In genomic region chr5:90119531-90119940, GRCh38 we compare ENCODE assay signal across 27 cellular contexts.
DNase-seq lines count a peak whose midpoint lies in the region; ATAC-seq and TF ChIP-seq lines count a peak whose summit lies in the region.
"Had no signal": no experiment of that assay in that cellular context is flagged by ENCODE, and none has a peak within 500 bp of the region (broad histone marks: within the 10 kb centered on the region; RNA-seq: fewer than 3 reads in every experiment).

No MANE protein-coding gene starts in this region.

- H3K4me3 ChIP-seq in A673 (ENCODE audit: low read depth, low read length, poor library complexity, severe bottlenecking) = no peak overlapping the region
- no peak overlapping the region for H3K4me3 ChIP-seq in left lung
- no peak overlapping the region for H3K4me3 ChIP-seq in lower leg skin (ENCODE audit: low read depth, poor library complexity, severe bottlenecking)
- H3K4me3 ChIP-seq: ascending aorta, HAP-1, heart right ventricle, prostate gland, thoracic aorta had no signal

- H3K27ac ChIP-seq in A673 (ENCODE audit: low read depth, low read length, poor library complexity, severe bottlenecking) (no peak overlapping the region), left lung (no peak overlapping the region)
- H3K27ac ChIP-seq: ascending aorta, heart right ventricle, prostate gland, thoracic aorta had no signal

- CTCF ChIA-PET in A673 (lab: Charles Lee) = no interaction called here
- CTCF ChIA-PET in activated CD4-positive, alpha-beta T cell treated with anti-CD3 and anti-CD28 coated beads for 36 hours (lab: Charles Lee) = interaction anchor here (0.6 to 0.7 kb wide), 2 partner anchors 143 to 1375 kb away, joined by 3 read pairs; no protein-coding TSS in a partner anchor

- no peaks in the 10 kb centered on the region for H3K9me3 ChIP-seq in A673 (ENCODE audit: low read depth, low read length, poor library complexity, severe bottlenecking)
- H3K9me3 ChIP-seq in left lung = no peaks in the 10 kb centered on the region
- H3K9me3 ChIP-seq: ascending aorta, Caco-2, HAP-1, heart right ventricle, prostate gland, thoracic aorta had no signal

- peaks cover 29% of the 10 kb centered on the region for H3K4me1 Mint-ChIP-seq in chondrocyte (ENCODE audit: low read depth)
- H3K4me1 Mint-ChIP-seq in activated CD4-positive, alpha-beta T cell treated with anti-CD3 and anti-CD28 coated beads for 36 hours = no peaks in the 10 kb centered on the region
- H3K4me1 Mint-ChIP-seq: neural crest cell had no signal

- TF ChIP-seq CTCF in A673 (conservative IDR thresholded peaks at IDR 0.05; ENCODE audit: low read depth, low read length) = no peak
- TF ChIP-seq CTCF in chondrocyte (IDR thresholded peaks at IDR 0.05) = no peak
- no peak for TF ChIP-seq CTCF in left lung (IDR thresholded peaks at IDR 0.05)
- no peak for TF ChIP-seq CTCF in lower leg skin (IDR thresholded peaks at IDR 0.05)

- ATAC-seq in left lung (peak; percentile 26), HG03354 (IDR thresholded peaks at IDR 0.05; ENCODE audit: poor library complexity, severe bottlenecking, unreplicated experiment) (no peak)
- no peak for ATAC-seq in activated CD4-positive, alpha-beta T cell treated with anti-CD3 and anti-CD28 coated beads for 36 hours
- ATAC-seq: heart right ventricle; sciatic nerve; stimulated activated naive CD8-positive, alpha-beta T cell treated with anti-CD3 and anti-CD28 coated beads, Interleukin-15, Interleukin-2, amounts not matched to agents 100 U/mL and 50 U/mL, for 24 hours had no signal

- peaks cover 9% of the 10 kb centered on the region for H3K9me3 Mint-ChIP-seq in chondrocyte (ENCODE audit: low read depth)
- no peaks in the 10 kb centered on the region for H3K9me3 Mint-ChIP-seq in activated CD4-positive, alpha-beta T cell treated with anti-CD3 and anti-CD28 coated beads for 36 hours (ENCODE audit: low read depth)
- H3K9me3 Mint-ChIP-seq: neural crest cell had no signal

- no peaks in the 10 kb centered on the region for H3K27me3 Mint-ChIP-seq in chondrocyte (ENCODE audit: low read depth)
- H3K27me3 Mint-ChIP-seq in activated CD4-positive, alpha-beta T cell treated with anti-CD3 and anti-CD28 coated beads for 36 hours = no peaks in the 10 kb centered on the region
- H3K27me3 Mint-ChIP-seq: activated naive CD8-positive, alpha-beta T cell had no signal

- no peaks in the 10 kb centered on the region for H3K36me3 ChIP-seq in A673 (ENCODE audit: insufficient read depth, low read length, poor library complexity, severe bottlenecking)
- no peaks in the 10 kb centered on the region for H3K36me3 ChIP-seq in left lung
- H3K36me3 ChIP-seq: ascending aorta, HAP-1, heart right ventricle, prostate gland, thoracic aorta had no signal

- BruUV-seq in A673 (replicated peaks; lab: Mats Ljungman, UMichigan) = no TSS peak

- H3K27me3 ChIP-seq in A673 (replicated peaks; ENCODE audit: insufficient read depth, low read depth, low read length, poor library complexity) = no peaks in the 10 kb centered on the region
- no peaks in the 10 kb centered on the region for H3K27me3 ChIP-seq in left lung
- H3K27me3 ChIP-seq: ascending aorta, heart right ventricle had no signal

- H3K27ac Mint-ChIP-seq in chondrocyte (ENCODE audit: unreplicated experiment) = peak overlapping the region; percentile 88
- H3K27ac Mint-ChIP-seq in activated CD4-positive, alpha-beta T cell treated with anti-CD3 and anti-CD28 coated beads for 36 hours = no peak overlapping the region
- H3K27ac Mint-ChIP-seq: activated naive CD8-positive, alpha-beta T cell had no signal

- WGBS in lower leg skin, 2 donors = 48 to 53% methylated on average over 1 of the region's 1 CpG

- TF ChIP-seq POLR2A in lower leg skin (IDR thresholded peaks at IDR 0.05) = no peak

- no peak overlapping the region for H3K4me3 Mint-ChIP-seq in chondrocyte (ENCODE audit: unreplicated experiment)
- H3K4me3 Mint-ChIP-seq in activated CD4-positive, alpha-beta T cell treated with anti-CD3 and anti-CD28 coated beads for 36 hours = no peak overlapping the region
- H3K4me3 Mint-ChIP-seq: activated naive CD8-positive, alpha-beta T cell; neural crest cell had no signal

- intact Hi-C loops in A673 (cut with micrococcal nuclease; ENCODE audit: unreplicated experiment) = no loop called here
- intact Hi-C loops in left lung (cut with DNase I) = no loop called here
- intact Hi-C loops in activated CD4-positive, alpha-beta T cell treated with anti-CD3 and anti-CD28 coated beads for 36 hours (cut with DNase I, micrococcal nuclease) = no loop called here
- intact Hi-C loops in lower leg skin (cut with DNase I; ENCODE audit: low total_unique reads) = no loop called here

- POLR2A ChIA-PET in A673 (lab: Charles Lee; ENCODE audit: low non-redundant PET) = no interaction called here
- POLR2A ChIA-PET in activated CD4-positive, alpha-beta T cell treated with anti-CD3 and anti-CD28 coated beads for 36 hours (lab: Charles Lee) = no interaction called here

- H3K4me1 ChIP-seq in A673 (ENCODE audit: insufficient read depth, low read length, poor library complexity, severe bottlenecking) (no peaks in the 10 kb centered on the region), left lung (no peaks in the 10 kb centered on the region)
- H3K4me1 ChIP-seq: HAP-1, heart right ventricle, prostate gland had no signal

- H3K36me3 Mint-ChIP-seq in chondrocyte (ENCODE audit: low read depth) = no peaks in the 10 kb centered on the region
- no peaks in the 10 kb centered on the region for H3K36me3 Mint-ChIP-seq in activated CD4-positive, alpha-beta T cell treated with anti-CD3 and anti-CD28 coated beads for 36 hours (ENCODE audit: low read depth)
- H3K36me3 Mint-ChIP-seq: activated naive CD8-positive, alpha-beta T cell had no signal

- peak; percentile 22 for DNase-seq in A673 (ENCODE audit: low spot score)
- DNase-seq in NCI-H69 (lab: John Stamatoyannopoulos, UW) = peak; percentile 80
- no peak for DNase-seq in chondrocyte (ENCODE audit: low spot score)
- DNase-seq in left lung = no peak
- DNase-seq in activated CD8-positive, alpha-beta memory T cell treated with anti-CD3 and anti-CD28 coated beads for 24 hours = no peak
- no peak for DNase-seq in activated CD4-positive, alpha-beta T cell treated with anti-CD3 and anti-CD28 coated beads for 36 hours
- DNase-seq in lower leg skin (ENCODE audit: low spot score in 2 of 2) = no peak
- DNase-seq: activated CD4-positive, alpha-beta T cell treated with anti-CD3 and anti-CD28 coated beads for 4 hours; activated effector memory CD4-positive, alpha-beta T cell treated with Interleukin-2 at 50 U/mL for 16 hours; C1 segment of cervical spinal cord; DMS79 treated with DMSO at 0.1 percent for 48 hours; foreskin melanocyte; GF-D8; heart right ventricle; NCI-H2029; NCI-H774; stimulated activated CD4-positive, alpha-beta T cell treated with anti-CD3 and anti-CD28 coated beads, Interleukin-15, amount 100 ng/mL, for 24 hours; stimulated activated naive CD8-positive, alpha-beta T cell treated with anti-CD3 and anti-CD28 coated beads, Interleukin-15, Interleukin-2, amounts not matched to agents 100 U/mL and 50 U/mL, for 24 hours had no signal

Comparison
In these comparisons a context has a peak if more than half of its experiments do, and no peak if none do; other contexts are left out.
1. DNase-seq: peak in A673 (single experiment) and NCI-H69 (single experiment); none in chondrocyte (single experiment), left lung (0 of 2), activated CD8-positive, alpha-beta memory T cell treated with anti-CD3 and anti-CD28 coated beads for 24 hours (single experiment), activated CD4-positive, alpha-beta T cell treated with anti-CD3 and anti-CD28 coated beads for 36 hours (single experiment) and lower leg skin (0 of 2).